ENCODE assay signal across 17 cellular contexts in the genomic region with DNA sequence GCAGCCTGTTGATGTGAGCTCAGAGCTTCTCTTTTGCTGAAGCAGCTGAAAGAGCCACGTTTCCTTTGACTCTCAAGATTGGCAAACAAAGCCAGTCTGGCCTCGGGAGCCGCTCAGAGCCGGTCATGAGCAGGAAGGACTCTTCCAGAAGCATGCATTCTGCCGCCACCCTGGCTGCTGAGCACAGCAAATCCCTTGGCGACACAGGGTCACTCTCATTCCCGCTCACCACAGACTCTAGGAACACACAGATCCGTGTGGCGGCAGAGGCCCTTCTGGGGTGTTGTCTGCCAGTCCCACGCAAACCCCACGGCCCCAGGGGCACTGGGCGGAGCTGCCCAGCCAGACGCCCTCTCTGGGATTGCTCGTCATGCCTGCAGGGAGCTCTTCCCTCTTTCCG.
DNase-seq lines count a peak whose midpoint lies in the region; ATAC-seq, FAIRE-seq and TF ChIP-seq lines count a peak whose summit lies in the region.
"Had no signal": no experiment of that assay in that cellular context is flagged by ENCODE, and none has a peak within 500 bp of the region (broad histone marks: within the 10 kb centered on the region; RNA-seq: fewer than 3 reads in every experiment).

No MANE protein-coding gene starts in this region.

- no peak for FAIRE-seq in kidney (lab: Jason Lieb, UNC)

- intact Hi-C loops in kidney (cut with DNase I), result no loop called here
- intact Hi-C loops in posterior vena cava (cut with DNase I), result no loop called here

- DNase-seq in DMS153 treated with DMSO at 0.1 percent for 48 hours (lab: John Stamatoyannopoulos, UW; ENCODE audit: unreplicated experiment) (peak; percentile 10), RPMI8226 (peak; percentile 29), kidney (peak; percentile 85), posterior vena cava (ENCODE audit: low spot score) (peak; percentile 78), KG1 (lab: John Stamatoyannopoulos, UW) (no peak), AG20443 (ENCODE audit: low spot score) (no peak), cortex of kidney (lab: John Stamatoyannopoulos, UW) (no peak)
- DNase-seq: COR-L47; gastrocnemius medialis; lower lobe of right lung; MG63; naive thymus-derived CD8-positive, alpha-beta T cell; NCI-H187; NCI-H446; stimulated activated CD4-positive, alpha-beta T cell treated with anti-CD3 and anti-CD28 coated beads, Interleukin-4, amount 100 ng/mL, for 1 hour had no signal

- no peak overlapping the region for H3K27ac ChIP-seq in kidney (ENCODE audit: low read depth in 2 of 2, low read length in 2 of 2)
- H3K27ac ChIP-seq: gastrocnemius medialis, lower lobe of right lung, suprapubic skin had no signal

- no peak for ATAC-seq in HG02759 (IDR thresholded peaks at IDR 0.05; ENCODE audit: unreplicated experiment)
- ATAC-seq: gastrocnemius medialis; lower lobe of right lung; naive thymus-derived CD8-positive, alpha-beta T cell had no signal

- H3K36me3 ChIP-seq in kidney (ENCODE audit: control insufficient read depth in 1 of 2, insufficient read depth in 2 of 2, low read length in 2 of 2), result no peaks in the 10 kb centered on the region
- H3K36me3 ChIP-seq: gastrocnemius medialis, lower lobe of right lung, MG63, suprapubic skin had no signal

- H3K4me3 ChIP-seq in kidney (ENCODE audit: low read length in 2 of 2), result no peak overlapping the region
- H3K4me3 ChIP-seq: gastrocnemius medialis, lower lobe of right lung, MG63, suprapubic skin had no signal

- TF ChIP-seq CTCF in kidney (IDR thresholded peaks at IDR 0.05; ENCODE audit: borderline replicate concordance, extremely low read depth, insufficient read depth), result no peak

- no peaks in the 10 kb centered on the region for H3K4me1 ChIP-seq in kidney (ENCODE audit: control insufficient read depth in 1 of 2, insufficient read depth in 1 of 2, low read depth in 1 of 2, low read length in 2 of 2)
- H3K4me1 ChIP-seq: gastrocnemius medialis, lower lobe of right lung had no signal

- H3K9ac ChIP-seq in kidney (ENCODE audit: low read length in 2 of 2), result no peak overlapping the region

- no peaks in the 10 kb centered on the region for H3K9me3 ChIP-seq in kidney (ENCODE audit: control insufficient read depth in 1 of 2, low read length in 2 of 2)
- H3K9me3 ChIP-seq: gastrocnemius medialis, lower lobe of right lung, MG63, suprapubic skin had no signal

Comparison
In these comparisons a context has a peak if more than half of its experiments do, and no peak if none do; other contexts are left out.
1. DNase-seq: peak in DMS153 treated with DMSO at 0.1 percent for 48 hours (single experiment), RPMI8226 (single experiment), kidney (single experiment) and posterior vena cava (single experiment); none in KG1 (single experiment), AG20443 (single experiment) and cortex of kidney (single experiment).